ENCODE assay signal across 1 cellular context in the genomic region with DNA sequence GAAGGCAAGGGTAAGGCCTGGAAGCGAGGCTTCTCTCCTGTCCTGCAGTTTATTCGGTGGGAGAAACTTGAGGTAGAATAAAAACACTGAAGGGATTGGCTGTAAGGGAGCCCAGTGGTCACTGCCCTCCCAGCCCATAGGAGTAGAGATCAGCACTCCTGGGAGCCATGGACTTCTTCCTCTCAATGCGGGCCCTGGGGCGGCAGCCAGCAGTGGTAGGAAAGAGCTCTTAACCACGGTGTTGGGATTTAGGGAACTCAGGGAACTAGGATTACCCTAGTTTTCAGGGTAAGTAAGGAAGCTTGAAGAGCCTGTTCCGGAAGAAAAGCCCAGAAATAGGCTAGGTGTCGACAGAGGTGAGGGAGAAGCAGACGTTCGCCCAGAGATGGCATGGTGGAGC.
TF ChIP-seq lines count a peak whose summit lies in the region.

No MANE protein-coding gene starts in this region.

TF ChIP-seq in IMR-90, 13 proteins besides CTCF, POLR2A, EP300 and RAD21 (continued from another document):
- TF ChIP-seq, protein P1, sequence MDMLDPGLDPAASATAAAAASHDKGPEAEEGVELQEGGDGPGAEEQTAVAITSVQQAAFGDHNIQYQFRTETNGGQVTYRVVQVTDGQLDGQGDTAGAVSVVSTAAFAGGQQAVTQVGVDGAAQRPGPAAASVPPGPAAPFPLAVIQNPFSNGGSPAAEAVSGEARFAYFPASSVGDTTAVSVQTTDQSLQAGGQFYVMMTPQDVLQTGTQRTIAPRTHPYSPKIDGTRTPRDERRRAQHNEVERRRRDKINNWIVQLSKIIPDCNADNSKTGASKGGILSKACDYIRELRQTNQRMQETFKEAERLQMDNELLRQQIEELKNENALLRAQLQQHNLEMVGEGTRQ (IDR thresholded peaks at IDR 0.05; ENCODE audit: low read depth, low read length), result no peak
- no peak for TF ChIP-seq RFX5 (IDR thresholded peaks at IDR 0.05; ENCODE audit: low read depth, low read length)
TF ChIP-seq in IMR-90: peak in this region for 0.
